1 cellular context compared by ENCODE assay signal in genomic region chr20:9015984-9016324, GRCh38.
A peak's percentile ranks its signal among the peaks of the same experiment; 100 is the strongest.
TF ChIP-seq lines count a peak whose summit lies in the region.

No MANE protein-coding gene starts in this region.

TF ChIP-seq in WTC11, 78 proteins besides CTCF, POLR2A, EP300 and RAD21 (continued from another document):
- TF ChIP-seq, protein P1, sequence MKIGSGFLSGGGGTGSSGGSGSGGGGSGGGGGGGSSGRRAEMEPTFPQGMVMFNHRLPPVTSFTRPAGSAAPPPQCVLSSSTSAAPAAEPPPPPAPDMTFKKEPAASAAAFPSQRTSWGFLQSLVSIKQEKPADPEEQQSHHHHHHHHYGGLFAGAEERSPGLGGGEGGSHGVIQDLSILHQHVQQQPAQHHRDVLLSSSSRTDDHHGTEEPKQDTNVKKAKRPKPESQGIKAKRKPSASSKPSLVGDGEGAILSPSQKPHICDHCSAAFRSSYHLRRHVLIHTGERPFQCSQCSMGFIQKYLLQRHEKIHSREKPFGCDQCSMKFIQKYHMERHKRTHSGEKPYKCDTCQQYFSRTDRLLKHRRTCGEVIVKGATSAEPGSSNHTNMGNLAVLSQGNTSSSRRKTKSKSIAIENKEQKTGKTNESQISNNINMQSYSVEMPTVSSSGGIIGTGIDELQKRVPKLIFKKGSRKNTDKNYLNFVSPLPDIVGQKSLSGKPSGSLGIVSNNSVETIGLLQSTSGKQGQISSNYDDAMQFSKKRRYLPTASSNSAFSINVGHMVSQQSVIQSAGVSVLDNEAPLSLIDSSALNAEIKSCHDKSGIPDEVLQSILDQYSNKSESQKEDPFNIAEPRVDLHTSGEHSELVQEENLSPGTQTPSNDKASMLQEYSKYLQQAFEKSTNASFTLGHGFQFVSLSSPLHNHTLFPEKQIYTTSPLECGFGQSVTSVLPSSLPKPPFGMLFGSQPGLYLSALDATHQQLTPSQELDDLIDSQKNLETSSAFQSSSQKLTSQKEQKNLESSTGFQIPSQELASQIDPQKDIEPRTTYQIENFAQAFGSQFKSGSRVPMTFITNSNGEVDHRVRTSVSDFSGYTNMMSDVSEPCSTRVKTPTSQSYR (CRISPR knock-in tag; IDR thresholded peaks at IDR 0.05), result no peak
- TF ChIP-seq USF1 (CRISPR knock-in tag; IDR thresholded peaks at IDR 0.05), result no peak
- TF ChIP-seq ZSCAN18 (CRISPR knock-in tag; IDR thresholded peaks at IDR 0.05), result peak; percentile 82; the same call in 1 of the 2 replicates
- no peak for TF ChIP-seq ZNF138 (CRISPR knock-in tag; conservative IDR thresholded peaks at IDR 0.05)
- TF ChIP-seq TEAD4 (CRISPR knock-in tag; IDR thresholded peaks at IDR 0.05), result peak; percentile 30; the same call in 1 of the 2 replicates
- TF ChIP-seq ATF1 (CRISPR knock-in tag; IDR thresholded peaks at IDR 0.05), result no peak
- TF ChIP-seq KAT7 (CRISPR knock-in tag; IDR thresholded peaks at IDR 0.05; ENCODE audit: borderline replicate concordance), result no peak
- TF ChIP-seq ATF2 (CRISPR knock-in tag; IDR thresholded peaks at IDR 0.05; ENCODE audit: borderline replicate concordance, low read depth), result no peak
- TF ChIP-seq NFE2L1 (CRISPR knock-in tag; IDR thresholded peaks at IDR 0.05), result no peak
- TF ChIP-seq E2F1 (CRISPR knock-in tag; IDR thresholded peaks at IDR 0.05), result no peak
- no peak for TF ChIP-seq ZNF416 (CRISPR knock-in tag; IDR thresholded peaks at IDR 0.05)
TF ChIP-seq in WTC11: peak in this region for 3.
